In genomic region chr1:156886583-156887302, GRCh38 we compare ENCODE assay signal across 1 cellular context.
TF ChIP-seq lines count a peak whose summit lies in the region.

No MANE protein-coding gene starts in this region.

TF ChIP-seq in WTC11, 78 proteins besides CTCF, POLR2A, EP300 and RAD21:
- TF ChIP-seq MAX (CRISPR knock-in tag; IDR thresholded peaks at IDR 0.05) (no peak), NR1H2 (CRISPR knock-in tag; IDR thresholded peaks at IDR 0.05) (no peak), SOX15 (CRISPR knock-in tag; IDR thresholded peaks at IDR 0.05) (no peak), FOXK1 (CRISPR knock-in tag; IDR thresholded peaks at IDR 0.05) (no peak), ATF3 (CRISPR knock-in tag; conservative IDR thresholded peaks at IDR 0.05) (no peak), MLX (CRISPR knock-in tag; IDR thresholded peaks at IDR 0.05) (no peak), ARID4B (CRISPR knock-in tag; IDR thresholded peaks at IDR 0.05; ENCODE audit: borderline replicate concordance) (no peak), CDX4 (CRISPR knock-in tag; IDR thresholded peaks at IDR 0.05; ENCODE audit: borderline replicate concordance) (no peak)
